ENCODE assay signal across 1 cellular context in the genomic region with DNA sequence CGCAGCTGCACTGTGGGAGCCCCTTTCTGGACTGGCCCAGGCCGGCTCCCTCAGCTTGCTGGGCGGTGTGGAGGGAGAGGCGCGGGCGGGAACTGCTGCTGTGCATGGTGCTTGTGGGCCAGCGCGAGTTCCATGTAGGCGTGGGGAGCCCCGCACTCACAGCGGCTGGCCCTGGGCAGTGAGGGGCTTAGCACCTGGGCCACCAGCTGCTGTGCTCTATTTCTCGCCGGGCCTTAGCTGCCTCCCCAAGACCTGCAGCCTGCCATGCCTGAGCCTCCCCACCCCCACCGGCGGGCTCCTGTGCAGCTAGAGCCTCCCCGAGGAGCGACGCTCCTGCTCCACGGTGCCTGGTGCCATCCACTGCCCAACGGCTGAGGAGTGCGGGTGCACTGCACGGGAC.
TF ChIP-seq lines count a peak whose summit lies in the region.

No MANE protein-coding gene starts in this region.

TF ChIP-seq in HCT116, 20 proteins besides CTCF, POLR2A, EP300 and RAD21:
- TF ChIP-seq EZH2 (IDR thresholded peaks at IDR 0.05) (no peak), ELF1 (IDR thresholded peaks at IDR 0.05; ENCODE audit: borderline replicate concordance, low read depth) (no peak), ZNF274 (IDR thresholded peaks at IDR 0.05; ENCODE audit: low read depth, low read length) (no peak)
